Comparison of ENCODE assay signal across 13 cellular contexts in the genomic region with DNA sequence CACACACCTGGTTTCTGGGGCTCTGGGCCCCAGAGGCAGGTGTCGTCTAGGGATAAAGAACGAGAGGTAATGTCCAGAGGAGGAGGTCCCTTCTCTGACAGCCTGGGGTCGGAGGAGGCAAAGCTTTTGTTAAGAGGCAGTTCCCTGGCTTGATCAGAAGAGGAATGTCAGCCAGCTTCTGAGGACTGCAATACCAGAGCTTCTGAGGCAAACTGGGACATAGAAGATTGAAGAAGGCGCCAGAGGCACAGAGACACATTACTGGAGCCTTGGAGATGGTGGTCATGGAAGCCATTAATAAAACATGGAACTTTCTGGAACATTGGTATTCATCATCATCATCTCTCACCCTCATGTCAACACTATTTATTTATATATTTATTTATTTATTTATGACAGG. TPM values are rescaled to one million over a fixed set of nuclear protein-coding genes. Genes with fewer than 3 reads are reported as not detected.
DNase-seq lines count a peak whose midpoint lies in the region; ATAC-seq and TF ChIP-seq lines count a peak whose summit lies in the region.
"Had no signal": no experiment of that assay in that cellular context is flagged by ENCODE, and none has a peak within 500 bp of the region (broad histone marks: within the 10 kb centered on the region; RNA-seq: fewer than 3 reads in every experiment).

No MANE protein-coding gene starts in this region.

- ATAC-seq in psoas muscle, result no peak
- no peak for ATAC-seq in natural killer cell

- H3K4me1 ChIP-seq in ACC112 (ENCODE audit: control insufficient read depth, insufficient read depth, low read length, unreplicated experiment) (peaks cover 14% of the 10 kb centered on the region), Peyer's patch (no peaks in the 10 kb centered on the region), psoas muscle (no peaks in the 10 kb centered on the region)
- H3K4me1 ChIP-seq: SJCRH30 had no signal

- WGBS in psoas muscle, 3 donors, result 69 to 80% (median 73%) methylated on average over 4 of the region's 4 CpGs

- no peaks in the 10 kb centered on the region for H3K79me2 ChIP-seq in ACC112 (ENCODE audit: control insufficient read depth, insufficient read depth, low read length, unreplicated experiment)

- H3K27me3 ChIP-seq in ACC112 (ENCODE audit: insufficient read depth, low read length) (no peaks in the 10 kb centered on the region), Peyer's patch (no peaks in the 10 kb centered on the region), psoas muscle (ENCODE audit: insufficient read depth in 3 of 3, low read length in 2 of 3) (peaks cover 0 to 2% (median 0%) of the 10 kb centered on the region in 3 donors)

- TF ChIP-seq CTCF in Peyer's patch (IDR thresholded peaks at IDR 0.05) (no peak), psoas muscle (IDR thresholded peaks at IDR 0.05) (no peak), natural killer cell (IDR thresholded peaks at IDR 0.05) (no peak)

- peak overlapping the region in 1 of 2 donors; percentile 30 for H3K27ac Mint-ChIP-seq in natural killer cell
- H3K27ac Mint-ChIP-seq: WTC11 had no signal

- H3K36me3 Mint-ChIP-seq in natural killer cell, result no peaks in the 10 kb centered on the region
- H3K36me3 Mint-ChIP-seq: WTC11 had no signal

- H3K9me3 ChIP-seq in Peyer's patch (no peaks in the 10 kb centered on the region), psoas muscle (no peaks in the 10 kb centered on the region)
- H3K9me3 ChIP-seq: SJCRH30 had no signal

- H3K4me1 Mint-ChIP-seq in natural killer cell, result peaks cover 6 to 8% of the 10 kb centered on the region in 2 donors

- H3K36me3 ChIP-seq in ACC112 (ENCODE audit: insufficient read depth, low read length) (no peaks in the 10 kb centered on the region), Peyer's patch (no peaks in the 10 kb centered on the region), psoas muscle (ENCODE audit: insufficient read depth in 1 of 2, low read depth in 1 of 2) (no peaks in the 10 kb centered on the region)
- H3K36me3 ChIP-seq: SJCRH30 had no signal

- H3K4me3 Mint-ChIP-seq in natural killer cell, result no peak overlapping the region
- H3K4me3 Mint-ChIP-seq: activated T-cell treated with anti-CD3 and anti-CD28 coated beads, Interleukin-2, amount 50 U/mL, for 4 hours; WTC11 had no signal

- TF ChIP-seq POLR2A in Peyer's patch (IDR thresholded peaks at IDR 0.05), result no peak

- H3K27me3 Mint-ChIP-seq in natural killer cell (ENCODE audit: low read depth in 2 of 2), result peaks cover 0 to 4% of the 10 kb centered on the region in 2 donors

- intact Hi-C loops in psoas muscle (cut with DNase I), result no loop called here
- intact Hi-C loops in natural killer cell (cut with micrococcal nuclease), result no loop called here

- peak overlapping the region; percentile 55 for H3K27ac ChIP-seq in ACC112 (ENCODE audit: low read depth, low read length)
- peak overlapping the region in 3 of 4 donors; percentile 18 to 56 (median 34) for H3K27ac ChIP-seq in Peyer's patch
- H3K27ac ChIP-seq in psoas muscle, result peak overlapping the region; percentile 77
- H3K27ac ChIP-seq: SJCRH30 had no signal

- H3K4me3 ChIP-seq in ACC112 (ENCODE audit: low read depth, low read length), result peak overlapping the region; percentile 48
- H3K4me3 ChIP-seq in Peyer's patch, result no peak overlapping the region
- peak overlapping the region; percentile 35 for H3K4me3 ChIP-seq in psoas muscle
- H3K4me3 ChIP-seq: SJCRH30 had no signal

- no peaks in the 10 kb centered on the region for H3K9me3 Mint-ChIP-seq in natural killer cell
- H3K9me3 Mint-ChIP-seq: activated T-cell treated with anti-CD3 and anti-CD28 coated beads, Interleukin-2, amount 50 U/mL, for 4 hours; WTC11 had no signal

- H2AFZ ChIP-seq in ACC112 (ENCODE audit: low read length, unreplicated experiment), result peak overlapping the region; percentile 80

- no peak for DNase-seq in Peyer's patch
- peak; percentile 16 for DNase-seq in globus pallidus (ENCODE audit: low spot score)
- DNase-seq in psoas muscle, result no peak
- no peak for DNase-seq in NCI-H524 (lab: John Stamatoyannopoulos, UW)
- DNase-seq in activated CD4-positive, alpha-beta T cell treated with anti-CD3 and anti-CD28 coated beads, Interleukin-2, amount 50 U/mL, for 4 hours, result no peak
- no peak for DNase-seq in natural killer cell
- DNase-seq in OCI-M1 (lab: John Stamatoyannopoulos, UW), result no peak
- DNase-seq: activated T-cell treated with anti-CD3 and anti-CD28 coated beads, Interleukin-2, amount 50 U/mL, for 4 hours; DND-41; NCI-H774 had no signal

RNA-seq across cellular contexts. Expression of a gene that starts 53.3 kb away (rescaled TPM):
- total RNA-seq in Peyer's patch, result 10 to 100 TPM in 2 of 4 donors, 1 to 10 TPM in 2; 7.0 to 23.1 (median 11.5) TPM
- 10 to 100 TPM in 1 of 4 donors, 1 to 10 TPM in 3; 1.7 to 13.2 (median 3.8) TPM for total RNA-seq in psoas muscle
- polyA plus RNA-seq in psoas muscle, result 1 to 10 TPM in 2 of 3 donors, under 1 TPM in 1; 0.46 to 1.6 (median 1.2) TPM
- 10 to 100 TPM; 20.8 to 28.2 (median 28.0) TPM for total RNA-seq in natural killer cell

Comparison
In these comparisons a context has a peak if more than half of its experiments do, and no peak if none do; other contexts are left out.
1. H3K4me3 ChIP-seq: peak in ACC112 (single experiment) and psoas muscle (single experiment); none in Peyer's patch (0 of 4).
2. Peak in every context shown above with its lines, with median percentiles within 50 percentile points of each other: H3K27ac ChIP-seq.